In genomic region chr1:157352216-157352615, GRCh38 we compare ENCODE assay signal across 1 cellular context.
TF ChIP-seq lines count a peak whose summit lies in the region.

No MANE protein-coding gene starts in this region.

TF ChIP-seq in K562, 482 proteins besides CTCF, POLR2A, EP300 and RAD21 (continued from another document):
- TF ChIP-seq, protein P1, sequence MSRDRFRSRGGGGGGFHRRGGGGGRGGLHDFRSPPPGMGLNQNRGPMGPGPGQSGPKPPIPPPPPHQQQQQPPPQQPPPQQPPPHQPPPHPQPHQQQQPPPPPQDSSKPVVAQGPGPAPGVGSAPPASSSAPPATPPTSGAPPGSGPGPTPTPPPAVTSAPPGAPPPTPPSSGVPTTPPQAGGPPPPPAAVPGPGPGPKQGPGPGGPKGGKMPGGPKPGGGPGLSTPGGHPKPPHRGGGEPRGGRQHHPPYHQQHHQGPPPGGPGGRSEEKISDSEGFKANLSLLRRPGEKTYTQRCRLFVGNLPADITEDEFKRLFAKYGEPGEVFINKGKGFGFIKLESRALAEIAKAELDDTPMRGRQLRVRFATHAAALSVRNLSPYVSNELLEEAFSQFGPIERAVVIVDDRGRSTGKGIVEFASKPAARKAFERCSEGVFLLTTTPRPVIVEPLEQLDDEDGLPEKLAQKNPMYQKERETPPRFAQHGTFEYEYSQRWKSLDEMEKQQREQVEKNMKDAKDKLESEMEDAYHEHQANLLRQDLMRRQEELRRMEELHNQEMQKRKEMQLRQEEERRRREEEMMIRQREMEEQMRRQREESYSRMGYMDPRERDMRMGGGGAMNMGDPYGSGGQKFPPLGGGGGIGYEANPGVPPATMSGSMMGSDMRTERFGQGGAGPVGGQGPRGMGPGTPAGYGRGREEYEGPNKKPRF (IDR thresholded peaks at IDR 0.05; ENCODE audit: low read depth, low read length), result no peak
- TF ChIP-seq ZNF354B (CRISPR knock-in tag; IDR thresholded peaks at IDR 0.05), result no peak
- TF ChIP-seq SLC30A9 (CRISPR knock-in tag; IDR thresholded peaks at IDR 0.05), result no peak
- TF ChIP-seq, protein P2, sequence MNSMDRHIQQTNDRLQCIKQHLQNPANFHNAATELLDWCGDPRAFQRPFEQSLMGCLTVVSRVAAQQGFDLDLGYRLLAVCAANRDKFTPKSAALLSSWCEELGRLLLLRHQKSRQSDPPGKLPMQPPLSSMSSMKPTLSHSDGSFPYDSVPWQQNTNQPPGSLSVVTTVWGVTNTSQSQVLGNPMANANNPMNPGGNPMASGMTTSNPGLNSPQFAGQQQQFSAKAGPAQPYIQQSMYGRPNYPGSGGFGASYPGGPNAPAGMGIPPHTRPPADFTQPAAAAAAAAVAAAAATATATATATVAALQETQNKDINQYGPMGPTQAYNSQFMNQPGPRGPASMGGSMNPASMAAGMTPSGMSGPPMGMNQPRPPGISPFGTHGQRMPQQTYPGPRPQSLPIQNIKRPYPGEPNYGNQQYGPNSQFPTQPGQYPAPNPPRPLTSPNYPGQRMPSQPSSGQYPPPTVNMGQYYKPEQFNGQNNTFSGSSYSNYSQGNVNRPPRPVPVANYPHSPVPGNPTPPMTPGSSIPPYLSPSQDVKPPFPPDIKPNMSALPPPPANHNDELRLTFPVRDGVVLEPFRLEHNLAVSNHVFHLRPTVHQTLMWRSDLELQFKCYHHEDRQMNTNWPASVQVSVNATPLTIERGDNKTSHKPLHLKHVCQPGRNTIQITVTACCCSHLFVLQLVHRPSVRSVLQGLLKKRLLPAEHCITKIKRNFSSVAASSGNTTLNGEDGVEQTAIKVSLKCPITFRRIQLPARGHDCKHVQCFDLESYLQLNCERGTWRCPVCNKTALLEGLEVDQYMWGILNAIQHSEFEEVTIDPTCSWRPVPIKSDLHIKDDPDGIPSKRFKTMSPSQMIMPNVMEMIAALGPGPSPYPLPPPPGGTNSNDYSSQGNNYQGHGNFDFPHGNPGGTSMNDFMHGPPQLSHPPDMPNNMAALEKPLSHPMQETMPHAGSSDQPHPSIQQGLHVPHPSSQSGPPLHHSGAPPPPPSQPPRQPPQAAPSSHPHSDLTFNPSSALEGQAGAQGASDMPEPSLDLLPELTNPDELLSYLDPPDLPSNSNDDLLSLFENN (IDR thresholded peaks at IDR 0.05; ENCODE audit: low read depth in 2 of 2, low read length in 2 of 2), result no peak
- TF ChIP-seq ZNF311 (CRISPR knock-in tag; IDR thresholded peaks at IDR 0.05), result no peak
- TF ChIP-seq, protein P3, sequence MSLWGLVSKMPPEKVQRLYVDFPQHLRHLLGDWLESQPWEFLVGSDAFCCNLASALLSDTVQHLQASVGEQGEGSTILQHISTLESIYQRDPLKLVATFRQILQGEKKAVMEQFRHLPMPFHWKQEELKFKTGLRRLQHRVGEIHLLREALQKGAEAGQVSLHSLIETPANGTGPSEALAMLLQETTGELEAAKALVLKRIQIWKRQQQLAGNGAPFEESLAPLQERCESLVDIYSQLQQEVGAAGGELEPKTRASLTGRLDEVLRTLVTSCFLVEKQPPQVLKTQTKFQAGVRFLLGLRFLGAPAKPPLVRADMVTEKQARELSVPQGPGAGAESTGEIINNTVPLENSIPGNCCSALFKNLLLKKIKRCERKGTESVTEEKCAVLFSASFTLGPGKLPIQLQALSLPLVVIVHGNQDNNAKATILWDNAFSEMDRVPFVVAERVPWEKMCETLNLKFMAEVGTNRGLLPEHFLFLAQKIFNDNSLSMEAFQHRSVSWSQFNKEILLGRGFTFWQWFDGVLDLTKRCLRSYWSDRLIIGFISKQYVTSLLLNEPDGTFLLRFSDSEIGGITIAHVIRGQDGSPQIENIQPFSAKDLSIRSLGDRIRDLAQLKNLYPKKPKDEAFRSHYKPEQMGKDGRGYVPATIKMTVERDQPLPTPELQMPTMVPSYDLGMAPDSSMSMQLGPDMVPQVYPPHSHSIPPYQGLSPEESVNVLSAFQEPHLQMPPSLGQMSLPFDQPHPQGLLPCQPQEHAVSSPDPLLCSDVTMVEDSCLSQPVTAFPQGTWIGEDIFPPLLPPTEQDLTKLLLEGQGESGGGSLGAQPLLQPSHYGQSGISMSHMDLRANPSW (CRISPR knock-in tag; IDR thresholded peaks at IDR 0.05), result no peak
- no peak for TF ChIP-seq FOXK1 (CRISPR knock-in tag; IDR thresholded peaks at IDR 0.05; ENCODE audit: borderline replicate concordance)
- no peak for TF ChIP-seq HDAC1 (IDR thresholded peaks at IDR 0.05)
- no peak for TF ChIP-seq ZNF224 (CRISPR knock-in tag; IDR thresholded peaks at IDR 0.05)
